13 cellular contexts compared by ENCODE assay signal in the genomic region with DNA sequence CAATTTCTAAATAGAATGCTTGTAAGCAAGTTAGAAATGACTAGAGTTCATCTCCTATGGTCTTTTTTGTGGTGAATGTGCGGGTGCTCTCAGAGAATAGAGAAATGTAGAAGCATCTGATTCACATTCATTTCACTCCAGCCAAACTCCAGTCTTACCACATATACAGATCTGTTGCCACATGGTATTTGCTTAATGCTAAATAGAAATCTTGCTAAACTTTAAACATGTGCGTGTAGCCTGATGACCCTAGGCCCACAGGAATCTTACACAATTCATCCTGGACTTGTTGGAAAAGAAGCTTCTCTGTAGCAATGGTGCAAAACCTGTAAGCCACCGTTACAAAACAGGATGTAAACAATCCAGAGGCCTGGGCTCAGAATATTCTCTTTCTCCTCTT.
DNase-seq lines count a peak whose midpoint lies in the region; ATAC-seq and TF ChIP-seq lines count a peak whose summit lies in the region.
"Had no signal": no experiment of that assay in that cellular context is flagged by ENCODE, and none has a peak within 500 bp of the region (broad histone marks: within the 10 kb centered on the region; RNA-seq: fewer than 3 reads in every experiment).

No MANE protein-coding gene starts in this region.

- H3K4me3 ChIP-seq in lung (no peak overlapping the region), dorsolateral prefrontal cortex (no peak overlapping the region)

- no peaks in the 10 kb centered on the region for H3K4me1 Mint-ChIP-seq in T-helper 2 cell treated with Interferon-gamma antibody and Interleukin-4, amounts not matched to agents 5 μg/mL and 100 μg/mL, for 36 hours (ENCODE audit: low read depth)

- H3K27me3 ChIP-seq in lung (ENCODE audit: control insufficient read depth, insufficient read depth) (no peaks in the 10 kb centered on the region), dorsolateral prefrontal cortex (no peaks in the 10 kb centered on the region)

- H3K27me3 Mint-ChIP-seq in T-helper 2 cell treated with Interferon-gamma antibody and Interleukin-4, amounts not matched to agents 5 μg/mL and 100 μg/mL, for 36 hours (ENCODE audit: low read depth): no peaks in the 10 kb centered on the region

- ATAC-seq in lung (ENCODE audit: insufficient read depth, low FRiP score) (peak; percentile 56), GM18502 (IDR thresholded peaks at IDR 0.05; ENCODE audit: poor library complexity, unreplicated experiment) (no peak)
- ATAC-seq: CD8-positive, alpha-beta T cell; left colon had no signal

- H3K9me3 Mint-ChIP-seq in T-helper 2 cell treated with Interferon-gamma antibody and Interleukin-4, amounts not matched to agents 5 μg/mL and 100 μg/mL, for 36 hours: peaks cover 8% of the 10 kb centered on the region

- intact Hi-C loops in dorsolateral prefrontal cortex (cut with DNase I): no loop called here

- peak; percentile 73 for DNase-seq in AG08395 (ENCODE audit: low spot score)
- DNase-seq in HuH-7 (ENCODE audit: low spot score): peak; percentile 30
- DNase-seq in brain pericyte (ENCODE audit: low read depth, low spot score): peak; percentile 31
- no peak for DNase-seq in lung (ENCODE audit: low spot score)
- DNase-seq in T-helper 2 cell treated with Interferon-gamma antibody and Interleukin-4, amounts not matched to agents 5 μg/mL and 100 μg/mL, for 36 hours (ENCODE audit: low spot score): no peak
- no peak for DNase-seq in DMS 273 treated with DMSO at 0.1 percent for 48 hours (lab: John Stamatoyannopoulos, UW)
- no peak for DNase-seq in dorsolateral prefrontal cortex
- DNase-seq: activated T-cell treated with anti-CD3 and anti-CD28 coated beads, Interleukin-2, amount 50 U/mL, for 24 hours; CD8-positive, alpha-beta T cell; left colon; NCI-H2107; stimulated activated naive CD4-positive, alpha-beta T cell had no signal

- H3K27ac ChIP-seq in lung (ENCODE audit: low read depth in 1 of 2, low read length in 1 of 2) (no peak overlapping the region), dorsolateral prefrontal cortex (peak overlapping the region in 7 of 59 donors; percentile 4 to 62 (median 18))

- no peaks in the 10 kb centered on the region for H3K36me3 ChIP-seq in lung (ENCODE audit: control insufficient read depth in 2 of 2, insufficient read depth in 2 of 2, low read length in 2 of 2)

- peaks cover 0 to 7% of the 10 kb centered on the region in 2 donors for H3K9me3 ChIP-seq in lung (ENCODE audit: control insufficient read depth in 2 of 2, insufficient read depth in 1 of 2, low read length in 1 of 2)

- H3K4me1 ChIP-seq in lung (ENCODE audit: control insufficient read depth in 2 of 2, insufficient read depth in 2 of 2, low read length in 2 of 2): peaks cover 0 to 4% of the 10 kb centered on the region in 2 donors

- TF ChIP-seq CTCF in lung (IDR thresholded peaks at IDR 0.05; ENCODE audit: control extremely low read depth, extremely low read depth): no peak
- no peak for TF ChIP-seq CTCF in dorsolateral prefrontal cortex (IDR thresholded peaks at IDR 0.05 in 54 of 56, conservative IDR thresholded peaks at IDR 0.05 in 2 of 56; ENCODE audit: low read depth in 1 of 56, partially characterized antibody in 56 of 56)

- no peak overlapping the region for H3K4me3 Mint-ChIP-seq in T-helper 2 cell treated with Interferon-gamma antibody and Interleukin-4, amounts not matched to agents 5 μg/mL and 100 μg/mL, for 36 hours
- H3K4me3 Mint-ChIP-seq: activated T-cell treated with anti-CD3 and anti-CD28 coated beads, Interleukin-2, amount 50 U/mL, for 24 hours; CD8-positive, alpha-beta T cell had no signal

- 12 to 38% methylated on average over 3 of the region's 3 CpGs for WGBS in lung, 2 donors

- H3K27ac Mint-ChIP-seq in T-helper 2 cell treated with Interferon-gamma antibody and Interleukin-4, amounts not matched to agents 5 μg/mL and 100 μg/mL, for 36 hours: no peak overlapping the region
- H3K27ac Mint-ChIP-seq: activated T-cell treated with anti-CD3 and anti-CD28 coated beads, Interleukin-2, amount 50 U/mL, for 24 hours; CD8-positive, alpha-beta T cell had no signal

- H3K36me3 Mint-ChIP-seq in T-helper 2 cell treated with Interferon-gamma antibody and Interleukin-4, amounts not matched to agents 5 μg/mL and 100 μg/mL, for 36 hours (ENCODE audit: low read depth): no peaks in the 10 kb centered on the region
- H3K36me3 Mint-ChIP-seq: CD8-positive, alpha-beta T cell had no signal

Comparison
In these comparisons a context has a peak if more than half of its experiments do, and no peak if none do; other contexts are left out.
1. DNase-seq: peak in AG08395 (single experiment), HuH-7 (single experiment) and brain pericyte (single experiment); none in lung (single experiment), T-helper 2 cell treated with Interferon-gamma antibody and Interleukin-4, amounts not matched to agents 5 μg/mL and 100 μg/mL, for 36 hours (single experiment), DMS 273 treated with DMSO at 0.1 percent for 48 hours (single experiment) and dorsolateral prefrontal cortex (0 of 10).